In genomic region chr10:49538381-49539319, GRCh38 we compare ENCODE assay signal across 1 cellular context.
A peak's percentile ranks its signal among the peaks of the same experiment; 100 is the strongest.
TF ChIP-seq lines count a peak whose summit lies in the region.

TSS of gene ERCC6 (minus strand) at chr10:49539121.

TF ChIP-seq in K562, 482 proteins besides CTCF, POLR2A, EP300 and RAD21 (continued from another document and continues in another):
- no peak for TF ChIP-seq ZBTB34 (CRISPR knock-in tag; IDR thresholded peaks at IDR 0.05)
- TF ChIP-seq ZNF707 (CRISPR knock-in tag; conservative IDR thresholded peaks at IDR 0.05): no peak
- peak; percentile 60; the same call in 1 of the 2 replicates for TF ChIP-seq SP1 (CRISPR knock-in tag; IDR thresholded peaks at IDR 0.05)
- no peak for TF ChIP-seq KLF16 (IDR thresholded peaks at IDR 0.05)
- peak; percentile 16; the same call in 1 of the 2 replicates for TF ChIP-seq ZNF511 (CRISPR knock-in tag; IDR thresholded peaks at IDR 0.05)
- TF ChIP-seq STAT5B (CRISPR knock-in tag; IDR thresholded peaks at IDR 0.05): no peak
- TF ChIP-seq CREB5 (CRISPR knock-in tag; IDR thresholded peaks at IDR 0.05): no peak
- TF ChIP-seq, protein P1, sequence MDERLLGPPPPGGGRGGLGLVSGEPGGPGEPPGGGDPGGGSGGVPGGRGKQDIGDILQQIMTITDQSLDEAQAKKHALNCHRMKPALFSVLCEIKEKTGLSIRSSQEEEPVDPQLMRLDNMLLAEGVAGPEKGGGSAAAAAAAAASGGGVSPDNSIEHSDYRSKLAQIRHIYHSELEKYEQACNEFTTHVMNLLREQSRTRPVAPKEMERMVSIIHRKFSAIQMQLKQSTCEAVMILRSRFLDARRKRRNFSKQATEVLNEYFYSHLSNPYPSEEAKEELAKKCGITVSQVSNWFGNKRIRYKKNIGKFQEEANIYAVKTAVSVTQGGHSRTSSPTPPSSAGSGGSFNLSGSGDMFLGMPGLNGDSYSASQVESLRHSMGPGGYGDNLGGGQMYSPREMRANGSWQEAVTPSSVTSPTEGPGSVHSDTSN (CRISPR knock-in tag; IDR thresholded peaks at IDR 0.05; ENCODE audit: low read depth): no peak
- TF ChIP-seq, protein P1 (tag; conservative IDR thresholded peaks at IDR 0.05; ENCODE audit: low read depth): no peak
- TF ChIP-seq E2F1 (CRISPR knock-in tag; IDR thresholded peaks at IDR 0.05): no peak
- 0 out of 2 replicates have a peak, but pooled peaks have one; percentile 5 for TF ChIP-seq ZNF143 (CRISPR knock-in tag; IDR thresholded peaks at IDR 0.05)
- TF ChIP-seq CCNT2 (IDR thresholded peaks at IDR 0.05; ENCODE audit: borderline replicate concordance, extremely low read depth, insufficient read length, low read depth, low read length): peak; percentile 60
- TF ChIP-seq, protein P2, sequence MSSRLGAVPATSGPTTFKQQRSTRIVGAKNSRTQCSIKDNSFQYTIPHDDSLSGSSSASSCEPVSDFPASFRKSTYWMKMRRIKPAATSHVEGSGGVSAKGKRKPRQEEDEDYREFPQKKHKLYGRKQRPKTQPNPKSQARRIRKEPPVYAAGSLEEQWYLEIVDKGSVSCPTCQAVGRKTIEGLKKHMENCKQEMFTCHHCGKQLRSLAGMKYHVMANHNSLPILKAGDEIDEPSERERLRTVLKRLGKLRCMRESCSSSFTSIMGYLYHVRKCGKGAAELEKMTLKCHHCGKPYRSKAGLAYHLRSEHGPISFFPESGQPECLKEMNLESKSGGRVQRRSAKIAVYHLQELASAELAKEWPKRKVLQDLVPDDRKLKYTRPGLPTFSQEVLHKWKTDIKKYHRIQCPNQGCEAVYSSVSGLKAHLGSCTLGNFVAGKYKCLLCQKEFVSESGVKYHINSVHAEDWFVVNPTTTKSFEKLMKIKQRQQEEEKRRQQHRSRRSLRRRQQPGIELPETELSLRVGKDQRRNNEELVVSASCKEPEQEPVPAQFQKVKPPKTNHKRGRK (tag; IDR thresholded peaks at IDR 0.05): no peak
- TF ChIP-seq ZFP36 (IDR thresholded peaks at IDR 0.05; ENCODE audit: low read depth, low read length, partially characterized antibody): peak; percentile 73
- TF ChIP-seq GABPA (tag; conservative IDR thresholded peaks at IDR 0.05; ENCODE audit: low read depth): peak; percentile 95
- TF ChIP-seq HBP1 (CRISPR knock-in tag; IDR thresholded peaks at IDR 0.05): no peak
- TF ChIP-seq ZNF444 (CRISPR knock-in tag; IDR thresholded peaks at IDR 0.05): no peak
- TF ChIP-seq THRAP3 (IDR thresholded peaks at IDR 0.05; ENCODE audit: borderline replicate concordance): no peak
- TF ChIP-seq, protein P3, sequence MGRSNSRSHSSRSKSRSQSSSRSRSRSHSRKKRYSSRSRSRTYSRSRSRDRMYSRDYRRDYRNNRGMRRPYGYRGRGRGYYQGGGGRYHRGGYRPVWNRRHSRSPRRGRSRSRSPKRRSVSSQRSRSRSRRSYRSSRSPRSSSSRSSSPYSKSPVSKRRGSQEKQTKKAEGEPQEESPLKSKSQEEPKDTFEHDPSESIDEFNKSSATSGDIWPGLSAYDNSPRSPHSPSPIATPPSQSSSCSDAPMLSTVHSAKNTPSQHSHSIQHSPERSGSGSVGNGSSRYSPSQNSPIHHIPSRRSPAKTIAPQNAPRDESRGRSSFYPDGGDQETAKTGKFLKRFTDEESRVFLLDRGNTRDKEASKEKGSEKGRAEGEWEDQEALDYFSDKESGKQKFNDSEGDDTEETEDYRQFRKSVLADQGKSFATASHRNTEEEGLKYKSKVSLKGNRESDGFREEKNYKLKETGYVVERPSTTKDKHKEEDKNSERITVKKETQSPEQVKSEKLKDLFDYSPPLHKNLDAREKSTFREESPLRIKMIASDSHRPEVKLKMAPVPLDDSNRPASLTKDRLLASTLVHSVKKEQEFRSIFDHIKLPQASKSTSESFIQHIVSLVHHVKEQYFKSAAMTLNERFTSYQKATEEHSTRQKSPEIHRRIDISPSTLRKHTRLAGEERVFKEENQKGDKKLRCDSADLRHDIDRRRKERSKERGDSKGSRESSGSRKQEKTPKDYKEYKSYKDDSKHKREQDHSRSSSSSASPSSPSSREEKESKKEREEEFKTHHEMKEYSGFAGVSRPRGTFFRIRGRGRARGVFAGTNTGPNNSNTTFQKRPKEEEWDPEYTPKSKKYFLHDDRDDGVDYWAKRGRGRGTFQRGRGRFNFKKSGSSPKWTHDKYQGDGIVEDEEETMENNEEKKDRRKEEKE (IDR thresholded peaks at IDR 0.05; ENCODE audit: borderline replicate concordance in 1 of 2, control insufficient read depth in 1 of 2, low read depth in 2 of 2, low read length in 1 of 2): no peak
- peak; percentile 44 for TF ChIP-seq E2F8 (IDR thresholded peaks at IDR 0.05; ENCODE audit: low read depth, partially characterized antibody)
- TF ChIP-seq TBL1XR1 (IDR thresholded peaks at IDR 0.05; ENCODE audit: low read length in 2 of 2): 0 out of 4 replicates have a peak, but pooled peaks of 1 of the 2 experiments have one; percentile 19
- no peak for TF ChIP-seq SRSF3 (IDR thresholded peaks at IDR 0.05; ENCODE audit: insufficient read depth, low read length)
- TF ChIP-seq NONO (IDR thresholded peaks at IDR 0.05; ENCODE audit: low read depth in 2 of 2, low read length in 1 of 2): peak; percentile 61 to 75; a peak in 2 of 4 replicates
- TF ChIP-seq GTF2E2 (tag; IDR thresholded peaks at IDR 0.05): no peak
- TF ChIP-seq TAL1 (IDR thresholded peaks at IDR 0.05): no peak
- TF ChIP-seq HMBOX1 (IDR thresholded peaks at IDR 0.05): no peak
- TF ChIP-seq BCOR (IDR thresholded peaks at IDR 0.05): no peak
- no peak for TF ChIP-seq PCBP2 (IDR thresholded peaks at IDR 0.05; ENCODE audit: low read depth, low read length, poor library complexity, severe bottlenecking)
- no peak for TF ChIP-seq ZKSCAN8 (CRISPR knock-in tag; IDR thresholded peaks at IDR 0.05)
- TF ChIP-seq MCM2 (IDR thresholded peaks at IDR 0.05; ENCODE audit: low read depth): no peak
- no peak for TF ChIP-seq ZNF12 (CRISPR knock-in tag; IDR thresholded peaks at IDR 0.05)
- no peak for TF ChIP-seq RFX1 (IDR thresholded peaks at IDR 0.05)
- TF ChIP-seq XRCC3 (IDR thresholded peaks at IDR 0.05): no peak
- no peak for TF ChIP-seq ZNF75A (CRISPR knock-in tag; IDR thresholded peaks at IDR 0.05)
- no peak for TF ChIP-seq SPI1 (IDR thresholded peaks at IDR 0.05; ENCODE audit: borderline replicate concordance, low read depth, low read length)
- TF ChIP-seq GTF2F1 (IDR thresholded peaks at IDR 0.05; ENCODE audit: low read depth, low read length): no peak
- TF ChIP-seq ZNF436 (CRISPR knock-in tag; IDR thresholded peaks at IDR 0.05): no peak
- no peak for TF ChIP-seq SAFB (IDR thresholded peaks at IDR 0.05; ENCODE audit: borderline replicate concordance, low read depth, low read length)
- TF ChIP-seq ZNF274 (IDR thresholded peaks at IDR 0.05; ENCODE audit: borderline replicate concordance, low read depth, low read length): no peak
- TF ChIP-seq DPF2 (IDR thresholded peaks at IDR 0.05): peak; percentile 63
- no peak for TF ChIP-seq NR2F6 (CRISPR knock-in tag; IDR thresholded peaks at IDR 0.05)
- TF ChIP-seq HDGF (IDR thresholded peaks at IDR 0.05): 0 out of 2 replicates have a peak, but pooled peaks have one; percentile 48
- peak; percentile 85; the same call in 1 of the 2 replicates for TF ChIP-seq RB1 (IDR thresholded peaks at IDR 0.05; ENCODE audit: low read depth)
- no peak for TF ChIP-seq ARHGAP35 (IDR thresholded peaks at IDR 0.05; ENCODE audit: partially characterized antibody)
- TF ChIP-seq THRA (IDR thresholded peaks at IDR 0.05): no peak
